17 cellular contexts compared by ENCODE assay signal in genomic region chr11:111532365-111532709, GRCh38. TPM values are rescaled to one million over a fixed set of nuclear protein-coding genes. Genes with fewer than 3 reads are reported as not detected.
DNase-seq lines count a peak whose midpoint lies in the region; ATAC-seq and TF ChIP-seq lines count a peak whose summit lies in the region.
"Had no signal": no experiment of that assay in that cellular context is flagged by ENCODE, and none has a peak within 500 bp of the region (broad histone marks: within the 10 kb centered on the region; RNA-seq: fewer than 3 reads in every experiment).

No MANE protein-coding gene starts in this region.

- H3K9ac ChIP-seq in Karpas-422 (ENCODE audit: low read length) (no peak overlapping the region), endodermal cell (ENCODE audit: extremely low read depth, low read length, poor library complexity, severe bottlenecking) (no peak overlapping the region)

- H3K27ac ChIP-seq in Karpas-422 (ENCODE audit: low read length) (no peak overlapping the region), osteoblast (ENCODE audit: low read depth, low read length) (no peak overlapping the region), endodermal cell (ENCODE audit: low read depth, low read length) (no peak overlapping the region)
- H3K27ac ChIP-seq: C4-2B, tibial artery had no signal

- H3K79me2 ChIP-seq in Karpas-422 (ENCODE audit: low read length): no peaks in the 10 kb centered on the region
- no peaks in the 10 kb centered on the region for H3K79me2 ChIP-seq in osteoblast (ENCODE audit: insufficient read depth, low read length)

- in situ Hi-C loops in KBM-7 (cut with MboI; ENCODE audit: low pct_unique_long_range_greater_than_20kb, low sequenced_read_pairs): no loop called here

- H3K27me3 Mint-ChIP-seq in activated T-helper 2 cell treated with anti-CD3 and anti-CD28 coated beads, Interferon-gamma antibody, Interleukin-2, Interleukin-4, amounts not matched to agents 10 μg/mL and 5 μg/mL and 100 μg/mL, durations not matched to agents 14 hours and 24 hours and 36 hours (ENCODE audit: low read depth): peaks cover 27% of the 10 kb centered on the region
- peaks cover 36% of the 10 kb centered on the region for H3K27me3 Mint-ChIP-seq in endodermal cell (ENCODE audit: insufficient read depth)

- H3K9me3 Mint-ChIP-seq in activated T-helper 2 cell treated with anti-CD3 and anti-CD28 coated beads, Interferon-gamma antibody, Interleukin-2, Interleukin-4, amounts not matched to agents 10 μg/mL and 5 μg/mL and 100 μg/mL, durations not matched to agents 14 hours and 24 hours and 36 hours: no peaks in the 10 kb centered on the region
- H3K9me3 Mint-ChIP-seq in endodermal cell: no peaks in the 10 kb centered on the region
- H3K9me3 Mint-ChIP-seq: activated B cell treated with CpG ODN at 0.5 μM for 24 hours had no signal

- H3K4me1 Mint-ChIP-seq in activated T-helper 2 cell treated with anti-CD3 and anti-CD28 coated beads, Interferon-gamma antibody, Interleukin-2, Interleukin-4, amounts not matched to agents 10 μg/mL and 5 μg/mL and 100 μg/mL, durations not matched to agents 14 hours and 24 hours and 36 hours (ENCODE audit: low read depth): peaks cover 28% of the 10 kb centered on the region
- peaks cover under 1% of the 10 kb centered on the region for H3K4me1 Mint-ChIP-seq in endodermal cell
- H3K4me1 Mint-ChIP-seq: activated B cell treated with CpG ODN at 0.5 μM for 24 hours had no signal

- no peaks in the 10 kb centered on the region for H3K9me2 ChIP-seq in Karpas-422 (replicated peaks; ENCODE audit: insufficient read depth, low read length)

- H3K4me3 ChIP-seq in Karpas-422 (ENCODE audit: low read length) (no peak overlapping the region), osteoblast (ENCODE audit: insufficient read depth, low read length) (no peak overlapping the region), endodermal cell (ENCODE audit: low read length) (no peak overlapping the region)
- H3K4me3 ChIP-seq: tibial artery had no signal

- H2AFZ ChIP-seq in Karpas-422 (ENCODE audit: low read length) (peak overlapping the region; percentile 2; the same call in 1 of the 2 replicates), osteoblast (ENCODE audit: low read length) (no peak overlapping the region)

- DNase-seq in Karpas-422 (no peak), osteoblast (ENCODE audit: insufficient read length, low spot score, missing footprints) (no peak), KBM-7 (no peak), endodermal cell (no peak)
- no peak for DNase-seq in activated T-helper 2 cell treated with anti-CD3 and anti-CD28 coated beads, Interferon-gamma antibody, Interleukin-2, Interleukin-4, amounts not matched to agents 10 μg/mL and 5 μg/mL and 100 μg/mL, durations not matched to agents 14 hours and 24 hours and 36 hours (ENCODE audit: low spot score)
- DNase-seq: activated B cell treated with CpG ODN at 0.5 μM for 24 hours, cortex of kidney, hippocampal formation, NCI-H1436 treated with DMSO at 0.1 percent for 48 hours, posterior cingulate gyrus, tibial artery had no signal

- WGBS in endodermal cell (ENCODE audit: insufficient coverage in 1 of 2, insufficient read length in 1 of 2), 2 experiments: 84 to 93% methylated on average over 4 to 5 of the region's 5 CpGs

- peaks cover 3% of the 10 kb centered on the region; the same call in 1 of the 2 replicates for H3K27me3 ChIP-seq in Karpas-422 (ENCODE audit: low read length)
- H3K27me3 ChIP-seq in osteoblast (ENCODE audit: insufficient read depth, low read length): no peaks in the 10 kb centered on the region
- H3K27me3 ChIP-seq in endodermal cell (ENCODE audit: control insufficient read depth, insufficient read depth, low read length, poor library complexity, severe bottlenecking): peaks cover 30% of the 10 kb centered on the region

- TF ChIP-seq CTCF in osteoblast (IDR thresholded peaks at IDR 0.05; ENCODE audit: extremely low read depth, low read depth, low read length) (no peak), endodermal cell (conservative IDR thresholded peaks at IDR 0.05) (no peak)

- H3K4me2 ChIP-seq in Karpas-422 (ENCODE audit: low read depth, low read length, poor library complexity, severe bottlenecking): no peak overlapping the region
- H3K4me2 ChIP-seq in osteoblast (ENCODE audit: insufficient read depth, low read length): peak overlapping the region; percentile 73

- H3K4me3 Mint-ChIP-seq in activated T-helper 2 cell treated with anti-CD3 and anti-CD28 coated beads, Interferon-gamma antibody, Interleukin-2, Interleukin-4, amounts not matched to agents 10 μg/mL and 5 μg/mL and 100 μg/mL, durations not matched to agents 14 hours and 24 hours and 36 hours (ENCODE audit: low read depth): no peak overlapping the region
- no peak overlapping the region for H3K4me3 Mint-ChIP-seq in endodermal cell
- H3K4me3 Mint-ChIP-seq: activated B cell treated with CpG ODN at 0.5 μM for 24 hours had no signal

- no peaks in the 10 kb centered on the region for H3K36me3 Mint-ChIP-seq in activated T-helper 2 cell treated with anti-CD3 and anti-CD28 coated beads, Interferon-gamma antibody, Interleukin-2, Interleukin-4, amounts not matched to agents 10 μg/mL and 5 μg/mL and 100 μg/mL, durations not matched to agents 14 hours and 24 hours and 36 hours (ENCODE audit: low read depth)
- no peaks in the 10 kb centered on the region for H3K36me3 Mint-ChIP-seq in endodermal cell (ENCODE audit: low read depth)

- H4K20me1 ChIP-seq in Karpas-422 (ENCODE audit: insufficient read depth, low read depth, low read length): no peaks in the 10 kb centered on the region
- H4K20me1 ChIP-seq in osteoblast (ENCODE audit: insufficient read depth, low read length): no peaks in the 10 kb centered on the region

- peak overlapping the region; percentile 71 for H3K27ac Mint-ChIP-seq in activated T-helper 2 cell treated with anti-CD3 and anti-CD28 coated beads, Interferon-gamma antibody, Interleukin-2, Interleukin-4, amounts not matched to agents 10 μg/mL and 5 μg/mL and 100 μg/mL, durations not matched to agents 14 hours and 24 hours and 36 hours
- H3K27ac Mint-ChIP-seq in endodermal cell: no peak overlapping the region
- H3K27ac Mint-ChIP-seq: activated B cell treated with CpG ODN at 0.5 μM for 24 hours had no signal

- H3K9me3 ChIP-seq in Karpas-422 (ENCODE audit: low read length): no peaks in the 10 kb centered on the region
- no peaks in the 10 kb centered on the region for H3K9me3 ChIP-seq in osteoblast (ENCODE audit: low read depth, low read length)
- no peaks in the 10 kb centered on the region for H3K9me3 ChIP-seq in endodermal cell (ENCODE audit: control insufficient read depth, low read length)
- H3K9me3 ChIP-seq: tibial artery had no signal

- H3K36me3 ChIP-seq in Karpas-422 (ENCODE audit: insufficient read depth, low read length) (no peaks in the 10 kb centered on the region), osteoblast (ENCODE audit: insufficient read depth, low read length) (no peaks in the 10 kb centered on the region), endodermal cell (ENCODE audit: control insufficient read depth, insufficient read depth, low read length) (no peaks in the 10 kb centered on the region)
- H3K36me3 ChIP-seq: tibial artery had no signal

- peaks cover 8% of the 10 kb centered on the region; the same call in 1 of the 2 replicates for H3K4me1 ChIP-seq in Karpas-422 (ENCODE audit: low read length)
- peaks cover 24% of the 10 kb centered on the region for H3K4me1 ChIP-seq in osteoblast (ENCODE audit: insufficient read depth, low read length)
- H3K4me1 ChIP-seq in endodermal cell (ENCODE audit: control insufficient read depth, insufficient read depth, low read length): no peaks in the 10 kb centered on the region
- H3K4me1 ChIP-seq: tibial artery had no signal

- intact Hi-C loops in activated T-helper 2 cell treated with anti-CD3 and anti-CD28 coated beads, Interferon-gamma antibody, Interleukin-2, Interleukin-4, amounts not matched to agents 10 μg/mL and 5 μg/mL and 100 μg/mL, durations not matched to agents 14 hours and 24 hours and 36 hours (cut with micrococcal nuclease): no loop called here

- ATAC-seq in GM18867 (IDR thresholded peaks at IDR 0.05; ENCODE audit: unreplicated experiment) (peak; percentile 15), HG03175 (IDR thresholded peaks at IDR 0.05; ENCODE audit: unreplicated experiment) (no peak)
- ATAC-seq: left lobe of liver had no signal

RNA-seq across cellular contexts. Expression of gene LAYN, which starts 8.2 kb away (rescaled TPM):
- total RNA-seq in Karpas-422 (2014; rRNA removed; shearing (Covaris generic); ENCODE audit: low replicate concordance): not detected in 2 replicates
- total RNA-seq in activated T-helper 2 cell treated with anti-CD3 and anti-CD28 coated beads, Interferon-gamma antibody, Interleukin-2, Interleukin-4, amounts not matched to agents 10 μg/mL and 5 μg/mL and 100 μg/mL, durations not matched to agents 14 hours and 24 hours and 36 hours: 15.8 and 16.5 TPM in 2 replicates
- 81.8 and 94.0 TPM in 2 replicates for total RNA-seq in osteoblast
- 1 to 10 TPM; 1.1 to 1.5 TPM for total RNA-seq in endodermal cell
- 3.4 TPM for polyA plus RNA-seq in endodermal cell (2013, experiment 1 of 2)
- polyA plus RNA-seq in endodermal cell (2013, experiment 2 of 2): 1.6 TPM
- total RNA-seq: activated B cell treated with CpG ODN at 0.5 μM for 24 hours had no signal

RNA-seq across cellular contexts. Expression of gene HOATZ, which starts 17.8 kb away (rescaled TPM):
- not detected in 2 replicates for total RNA-seq in Karpas-422 (2014; rRNA removed; shearing (Covaris generic); ENCODE audit: low replicate concordance)
- total RNA-seq in activated T-helper 2 cell treated with anti-CD3 and anti-CD28 coated beads, Interferon-gamma antibody, Interleukin-2, Interleukin-4, amounts not matched to agents 10 μg/mL and 5 μg/mL and 100 μg/mL, durations not matched to agents 14 hours and 24 hours and 36 hours: not detected in 2 replicates
- total RNA-seq in osteoblast: not detected in 2 replicates
- total RNA-seq in endodermal cell: under 1 TPM in 1 of 2 donors, not detected in 1; 0.89 TPM
- polyA plus RNA-seq in endodermal cell (2013, experiment 1 of 2): 0.36 TPM
- polyA plus RNA-seq in endodermal cell (2013, experiment 2 of 2): 0.41 TPM
- total RNA-seq: activated B cell treated with CpG ODN at 0.5 μM for 24 hours, fibroblast of lung, left lobe of liver, myocyte had no signal
- polyA plus RNA-seq: fibroblast of lung had no signal

RNA-seq across cellular contexts. Expression of gene BTG4, which starts 20.2 kb away (rescaled TPM):
- not detected in 2 replicates for total RNA-seq in Karpas-422 (2014; rRNA removed; shearing (Covaris generic); ENCODE audit: low replicate concordance)
- total RNA-seq in activated T-helper 2 cell treated with anti-CD3 and anti-CD28 coated beads, Interferon-gamma antibody, Interleukin-2, Interleukin-4, amounts not matched to agents 10 μg/mL and 5 μg/mL and 100 μg/mL, durations not matched to agents 14 hours and 24 hours and 36 hours: not detected in 2 replicates
- 0.29 TPM in 1 of 2 replicates, not detected in the other for total RNA-seq in osteoblast
- not detected for total RNA-seq in endodermal cell
- polyA plus RNA-seq in endodermal cell (2013, experiment 1 of 2): not detected
- polyA plus RNA-seq in endodermal cell (2013, experiment 2 of 2): not detected
- total RNA-seq: activated B cell treated with CpG ODN at 0.5 μM for 24 hours, left lobe of liver, myocyte had no signal
